ENCODE assay signal across 18 cellular contexts in the genomic region with DNA sequence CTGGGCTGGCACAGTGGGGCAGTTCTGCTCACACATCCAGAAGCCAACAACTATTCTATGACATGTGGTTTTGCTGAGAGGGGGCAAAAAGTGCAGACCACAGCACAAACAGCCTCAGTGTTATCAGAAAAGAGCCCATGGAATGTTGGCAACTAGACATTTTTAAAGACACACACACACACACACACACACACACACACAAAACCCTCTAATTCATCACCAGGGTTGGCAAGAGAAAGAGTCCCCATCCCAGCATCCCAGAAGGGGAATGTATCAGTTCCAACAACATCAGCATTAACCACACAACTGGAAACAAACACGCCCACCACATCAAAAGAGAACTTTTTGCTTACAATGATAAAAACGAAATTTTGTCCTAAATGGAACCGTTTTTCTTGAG.
A peak's percentile ranks its signal among the peaks of the same experiment; 100 is the strongest.
DNase-seq lines count a peak whose midpoint lies in the region; ATAC-seq and TF ChIP-seq lines count a peak whose summit lies in the region.
"Had no signal": no experiment of that assay in that cellular context is flagged by ENCODE, and none has a peak within 500 bp of the region (broad histone marks: within the 10 kb centered on the region; RNA-seq: fewer than 3 reads in every experiment).

No MANE protein-coding gene starts in this region.

- H3K9me3 Mint-ChIP-seq in nephron = no peaks in the 10 kb centered on the region

- no peak overlapping the region for H3K27ac ChIP-seq in OCI-LY7 (ENCODE audit: low read depth, low read length, poor library complexity, severe bottlenecking)
- H3K27ac ChIP-seq: 22Rv1 had no signal

- intact Hi-C loops in OCI-LY7 (cut with micrococcal nuclease; ENCODE audit: unreplicated experiment) = no loop called here

- no peaks in the 10 kb centered on the region for H3K9me3 ChIP-seq in OCI-LY7 (ENCODE audit: low read length)

- H3K36me3 ChIP-seq in OCI-LY7 (ENCODE audit: insufficient read depth, low read length) = no peaks in the 10 kb centered on the region

- peak; percentile 4 for DNase-seq in AG08395 (ENCODE audit: low spot score)
- DNase-seq in RPMI8226 = peak; percentile 33
- DNase-seq in choroid plexus epithelial cell (ENCODE audit: low read depth) = peak; percentile 4
- DNase-seq in stimulated activated CD4-positive, alpha-beta T cell treated with anti-CD3 and anti-CD28 coated beads, Interleukin-15, amount 100 ng/mL, for 24 hours = no peak
- no peak for DNase-seq in GM13976 (ENCODE audit: low spot score)
- no peak for DNase-seq in OCI-LY7 (ENCODE audit: low spot score)
- DNase-seq: DMS79 treated with DMSO at 0.1 percent for 48 hours, Karpas-422, MM.1S, NCI-H1105, NCI-H187, NCI-H446 treated with DMSO at 0.1 percent for 48 hours, NCI-H82, SIG-M5 had no signal

- POLR2A ChIA-PET in OCI-LY7 (lab: Charles Lee) = no interaction called here

- no peak for ATAC-seq in HG02763 (IDR thresholded peaks at IDR 0.05; ENCODE audit: unreplicated experiment)

- no peak overlapping the region for H3K4me3 Mint-ChIP-seq in nephron
- H3K4me3 Mint-ChIP-seq: CD14-positive monocyte had no signal

- peak overlapping the region; percentile 61 to 73 (median 70) for H3K27ac Mint-ChIP-seq in nephron
- H3K27ac Mint-ChIP-seq: CD14-positive monocyte had no signal

- TF ChIP-seq CTCF in choroid plexus epithelial cell (conservative IDR thresholded peaks at IDR 0.05; ENCODE audit: low read depth, low read length) (no peak), nephron (IDR thresholded peaks at IDR 0.05; ENCODE audit: unreplicated experiment in 3 of 3) (no peak), GM13976 (IDR thresholded peaks at IDR 0.05; ENCODE audit: borderline replicate concordance, control extremely low read depth, extremely low read depth, insufficient read depth, missing control alignments) (no peak), OCI-LY7 (conservative IDR thresholded peaks at IDR 0.05; ENCODE audit: low read length) (no peak)

- H3K4me1 Mint-ChIP-seq in nephron = peaks cover 16% of the 10 kb centered on the region
- H3K4me1 Mint-ChIP-seq: CD14-positive monocyte had no signal

- CTCF ChIA-PET in OCI-LY7 (lab: Charles Lee; ENCODE audit: unreplicated experiment) = no interaction called here

- H3K4me2 ChIP-seq in OCI-LY7 (ENCODE audit: low read length) = no peak overlapping the region

- no peak overlapping the region for H2AFZ ChIP-seq in OCI-LY7 (ENCODE audit: low read length)

- no peaks in the 10 kb centered on the region for H3K4me1 ChIP-seq in OCI-LY7 (ENCODE audit: insufficient read depth, low read length, poor library complexity, severe bottlenecking)

- BruUV-seq in OCI-LY7 (replicated peaks; lab: Mats Ljungman, UMichigan) = no TSS peak

- H3K9me2 ChIP-seq in OCI-LY7 (ENCODE audit: insufficient read depth, low read length) = no peaks in the 10 kb centered on the region

- H3K79me2 ChIP-seq in OCI-LY7 (ENCODE audit: insufficient read depth, low read depth, low read length) = no peaks in the 10 kb centered on the region

- in situ Hi-C loops in GM13976 (cut with MboI; ENCODE audit: low sequenced_read_pairs, unreplicated experiment) = no loop called here

- peaks cover 45% of the 10 kb centered on the region for H3K27me3 Mint-ChIP-seq in nephron (ENCODE audit: low read depth)

- no peaks in the 10 kb centered on the region for H4K20me1 ChIP-seq in OCI-LY7 (ENCODE audit: insufficient read depth, low read length)

- H3K36me3 Mint-ChIP-seq in nephron (ENCODE audit: low read depth) = peaks cover 83% of the 10 kb centered on the region
- H3K36me3 Mint-ChIP-seq: CD14-positive monocyte had no signal

- H3K4me3 ChIP-seq in choroid plexus epithelial cell (ENCODE audit: low read depth, low read length) = no peak overlapping the region
- no peak overlapping the region for H3K4me3 ChIP-seq in OCI-LY7 (ENCODE audit: low read depth, low read length, poor library complexity, severe bottlenecking)

Comparison
In these comparisons a context has a peak if more than half of its experiments do, and no peak if none do; other contexts are left out.
1. DNase-seq: peak in AG08395 (single experiment), RPMI8226 (single experiment) and choroid plexus epithelial cell (single experiment); none in stimulated activated CD4-positive, alpha-beta T cell treated with anti-CD3 and anti-CD28 coated beads, Interleukin-15, amount 100 ng/mL, for 24 hours (single experiment), GM13976 (single experiment) and OCI-LY7 (single experiment).